In the genomic region with DNA sequence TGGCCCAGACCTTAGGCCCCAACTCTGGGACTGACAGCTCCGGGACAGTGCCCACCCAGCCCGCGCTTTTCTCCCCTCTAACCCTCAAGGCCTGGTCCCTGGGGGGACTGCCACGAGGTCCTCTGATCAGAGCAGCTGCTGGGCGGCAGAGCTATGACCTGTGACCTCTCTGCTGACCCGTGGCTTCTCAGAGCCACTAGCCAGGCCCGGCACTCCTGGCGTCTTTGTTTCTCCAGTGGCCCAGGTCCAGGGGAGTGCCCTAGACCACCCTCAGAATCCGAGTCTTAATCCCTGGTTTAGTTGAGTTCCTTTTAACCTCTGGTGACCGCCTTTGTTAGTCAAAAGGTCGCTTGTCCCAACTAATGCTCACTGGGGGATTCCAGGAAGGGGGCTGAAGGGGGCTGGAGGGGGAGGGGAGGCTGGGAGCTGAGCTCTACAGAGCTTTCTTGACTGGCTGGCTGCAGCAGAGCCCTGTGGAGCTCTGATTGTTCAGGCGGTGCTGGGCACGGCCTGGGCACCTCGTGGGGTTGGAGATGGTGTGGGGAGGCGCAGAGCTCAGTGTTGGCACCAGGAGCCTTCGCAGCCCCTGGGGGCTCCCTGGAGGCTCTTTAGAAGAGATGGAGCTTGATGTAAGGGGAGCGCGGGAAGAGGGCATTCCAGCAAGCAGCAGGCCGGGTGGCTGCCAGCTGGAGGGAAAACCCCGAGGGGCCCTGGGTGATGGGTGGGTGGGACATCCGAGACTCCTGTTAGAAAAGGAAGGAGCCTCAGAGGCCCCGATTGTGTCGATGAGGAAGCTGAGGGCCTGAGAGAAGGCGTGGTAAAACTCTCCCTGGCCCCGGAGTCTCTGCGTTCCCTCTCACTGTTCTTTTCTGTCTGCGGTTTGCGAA, we compare ENCODE assay signal across 8 cellular contexts. TPM values are rescaled to one million over a fixed set of nuclear protein-coding genes. Genes with fewer than 3 reads are reported as not detected.
DNase-seq lines count a peak whose midpoint lies in the region; ATAC-seq and TF ChIP-seq lines count a peak whose summit lies in the region.

No MANE protein-coding gene starts in this region.

- no CpG with 5 or more reads among the region's 28 CpGs for WGBS in H9 (ENCODE audit: extremely low coverage, insufficient read length, low lambda C conversion rate)
- WGBS in right cardiac atrium: 45% methylated on average over 28 of the region's 28 CpGs

- peaks cover 3 to 9% (median 9%) of the 10 kb centered on the region in 3 experiments; a peak in 4 of 7 replicates for H3K36me3 Mint-ChIP-seq in H9 (ENCODE audit: insufficient read depth in 1 of 3, low read depth in 3 of 3)

- DNase-seq in H9 (peak; percentile 77), SKM-1 (lab: John Stamatoyannopoulos, UW; ENCODE audit: unreplicated experiment) (peak; percentile 71), right cardiac atrium (peak in 1 of 3 donors; percentile 74), skeletal muscle cell (ENCODE audit: low read depth) (peak; percentile 35), NCI-H2227 (lab: John Stamatoyannopoulos, UW; ENCODE audit: unreplicated experiment) (no peak), H4 (ENCODE audit: low spot score) (no peak)

- no peaks in the 10 kb centered on the region for H3K27me3 ChIP-seq in H9 (ENCODE audit: insufficient read depth, low read length)
- no peaks in the 10 kb centered on the region for H3K27me3 ChIP-seq in right cardiac atrium (ENCODE audit: control insufficient read depth, insufficient read depth)

- H3K23me2 ChIP-seq in H9 (ENCODE audit: insufficient read length, low read depth, low read length, poor library complexity, severe bottlenecking): peaks cover 17% of the 10 kb centered on the region

- H3K27ac Mint-ChIP-seq in H9: peak overlapping the region; percentile 99 to 100 (median 99)

- H3K4me1 ChIP-seq in H9 (ENCODE audit: insufficient read depth, low read length) (peaks cover 7% of the 10 kb centered on the region; the same call in 1 of the 2 replicates), right cardiac atrium (ENCODE audit: control insufficient read depth, insufficient read depth, low read length) (peaks cover 2% of the 10 kb centered on the region)

- H2AK5ac ChIP-seq in H9 (ENCODE audit: insufficient read length, low read length): no peak overlapping the region

- no peak overlapping the region for H4K8ac ChIP-seq in H9 (replicated peaks; ENCODE audit: insufficient read length, low read depth, low read length)

- no peaks in the 10 kb centered on the region for H3K9me3 ChIP-seq in H9 (ENCODE audit: control insufficient read depth, low read depth, low read length)
- no peaks in the 10 kb centered on the region for H3K9me3 ChIP-seq in right cardiac atrium (ENCODE audit: control insufficient read depth, low read length)

- peak overlapping the region; percentile 58 for H3K18ac ChIP-seq in H9 (ENCODE audit: insufficient read length, low read depth, low read length)

- ATAC-seq in right cardiac atrium: no peak
- ATAC-seq in HG03045 (IDR thresholded peaks at IDR 0.05; ENCODE audit: unreplicated experiment): no peak
- ATAC-seq in GM21576 (IDR thresholded peaks at IDR 0.05; ENCODE audit: unreplicated experiment): no peak

- H4K20me1 ChIP-seq in H9 (ENCODE audit: control insufficient read depth, insufficient read depth, insufficient read length): no peaks in the 10 kb centered on the region

- no peak overlapping the region for H2BK15ac ChIP-seq in H9 (ENCODE audit: low read depth, low read length)

- peaks cover 6% of the 10 kb centered on the region for H3K27me3 Mint-ChIP-seq in H9 (ENCODE audit: low read depth)

- H3K4me2 ChIP-seq in H9 (ENCODE audit: insufficient read depth, insufficient read length, low read length): peak overlapping the region; percentile 61

- H3K79me1 ChIP-seq in H9 (ENCODE audit: insufficient read depth, low read depth, low read length, poor library complexity, severe bottlenecking): no peaks in the 10 kb centered on the region

- H2BK12ac ChIP-seq in H9 (ENCODE audit: insufficient read length, low read depth, low read length): no peak overlapping the region

- H3K9me3 Mint-ChIP-seq in H9: peaks cover 0 to 3% of the 10 kb centered on the region in 2 experiments; a peak in 1 of 5 replicates

- no peak overlapping the region for H3K56ac ChIP-seq in H9 (ENCODE audit: insufficient read length, low read depth, low read length)

- no peak overlapping the region for H2BK120ac ChIP-seq in H9 (ENCODE audit: low read depth, low read length, poor library complexity, severe bottlenecking)

- TF ChIP-seq CTCF in H9 (conservative IDR thresholded peaks at IDR 0.05): no peak

- peak overlapping the region; percentile 43 for H3K9ac ChIP-seq in H9 (ENCODE audit: extremely low read depth, insufficient read length, low read length)

- no peak overlapping the region for H4K5ac ChIP-seq in H9 (ENCODE audit: insufficient read length, low read depth, low read length)

- no peak overlapping the region for H3K4ac ChIP-seq in H9 (ENCODE audit: low read depth, low read length)

- no peak overlapping the region for H3T11ph ChIP-seq in H9 (ENCODE audit: low read length)

- intact Hi-C loops in right cardiac atrium (cut with DNase I): loop anchor here in 1 of 4 donors (10.0 kb wide), 1 partner anchor 49 kb away; no protein-coding TSS in a partner anchor

- H2BK5ac ChIP-seq in H9 (ENCODE audit: insufficient read length, low read length): no peak overlapping the region

- no peak overlapping the region for H3K23ac ChIP-seq in H9 (ENCODE audit: insufficient read length, low read depth, low read length)

- H2AFZ ChIP-seq in H9 (ENCODE audit: low read length): no peak overlapping the region

- H3K14ac ChIP-seq in H9 (ENCODE audit: insufficient read depth, low read length): peak overlapping the region; percentile 64

- H3K4me1 Mint-ChIP-seq in H9: peaks cover 46 to 57% of the 10 kb centered on the region in 2 experiments

- H3K27ac ChIP-seq in H9 (ENCODE audit: insufficient read length, low read depth, low read length): no peak overlapping the region
- H3K27ac ChIP-seq in right cardiac atrium (ENCODE audit: low read length): peak overlapping the region; percentile 64

- H3K4me3 ChIP-seq in right cardiac atrium (ENCODE audit: low read length) (peak overlapping the region; percentile 49), skeletal muscle cell (ENCODE audit: low read depth, low read length) (peak overlapping the region; percentile 69)

- no peak overlapping the region for H4K91ac ChIP-seq in H9 (ENCODE audit: insufficient read length, low read depth, low read length)

- peaks cover 21% of the 10 kb centered on the region; the same call in 1 of the 2 replicates for H3K79me2 ChIP-seq in H9 (ENCODE audit: insufficient read depth, low read length)

- no peak overlapping the region for H2BK20ac ChIP-seq in H9 (ENCODE audit: low read depth, low read length, poor library complexity, severe bottlenecking)

- peak overlapping the region; percentile 83 to 91 for H3K4me3 Mint-ChIP-seq in H9

RNA-seq across cellular contexts. Expression of gene FBLN1, which starts 1.4 kb away (rescaled TPM):
- total RNA-seq in H9 (2021): 137 and 140 TPM in 2 replicates
- total RNA-seq in right cardiac atrium: 100 to 1,000 TPM; 286 to 456 (median 397) TPM
- polyA plus RNA-seq in right cardiac atrium: 228 TPM
- 0.37 and 1.0 TPM in 2 replicates for total RNA-seq in H4 (2014; rRNA removed; shearing (Covaris generic))

Comparison
In these comparisons a context has a peak if more than half of its experiments do, and no peak if none do; other contexts are left out.
1. DNase-seq: peak in H9 (single experiment), SKM-1 (single experiment) and skeletal muscle cell (single experiment); none in NCI-H2227 (single experiment) and H4 (single experiment).
2. RNA of gene FBLN1, which starts 1.4 kb away (total RNA-seq): 286 to 456 TPM in right cardiac atrium and 137 to 140 TPM in H9; 0.37 to 1.0 TPM in H4; every median in the first group is over 10 times any median in the second.